In the genomic region with DNA sequence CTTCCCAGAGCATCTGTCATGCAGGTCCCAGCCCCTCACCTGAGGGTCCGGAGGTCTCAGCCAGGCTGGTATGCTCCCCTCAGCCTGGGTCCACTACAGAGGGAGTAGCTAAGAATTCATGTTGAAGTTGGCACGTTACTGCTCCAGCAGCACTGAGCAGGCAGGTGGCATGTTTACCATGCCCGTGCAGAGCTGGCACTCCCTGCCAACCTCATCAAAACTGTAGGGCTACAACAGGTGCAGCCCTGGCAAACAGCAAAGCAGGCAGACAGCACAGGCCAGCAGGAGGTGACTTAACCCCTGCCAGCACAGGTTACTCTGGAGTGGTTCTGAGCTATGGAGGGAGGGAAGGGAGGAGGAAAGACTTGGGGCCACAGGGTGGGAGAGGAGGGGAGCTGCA, we compare ENCODE assay signal across 10 cellular contexts. TPM values are rescaled to one million over a fixed set of nuclear protein-coding genes. Genes with fewer than 3 reads are reported as not detected.
A peak's percentile ranks its signal among the peaks of the same experiment; 100 is the strongest.
DNase-seq lines count a peak whose midpoint lies in the region; ATAC-seq and TF ChIP-seq lines count a peak whose summit lies in the region.
"Had no signal": no experiment of that assay in that cellular context is flagged by ENCODE, and none has a peak within 500 bp of the region (broad histone marks: within the 10 kb centered on the region; RNA-seq: fewer than 3 reads in every experiment).

No MANE protein-coding gene starts in this region.

- H3K27ac ChIP-seq in thymus (ENCODE audit: low read depth), result peak overlapping the region; percentile 33

- intact Hi-C loops in activated naive CD4-positive, alpha-beta T cell treated with anti-CD3 and anti-CD28 coated beads for 36 hours (cut with micrococcal nuclease), result no loop called here
- intact Hi-C loops in posterior vena cava (cut with DNase I), result loop anchor here in 1 of 2 donors (2.0 kb wide), 1 partner anchor 50 kb away; no protein-coding TSS in a partner anchor

- H3K27me3 Mint-ChIP-seq in activated naive CD4-positive, alpha-beta T cell treated with anti-CD3 and anti-CD28 coated beads for 36 hours (ENCODE audit: low read depth), result no peaks in the 10 kb centered on the region
- no peaks in the 10 kb centered on the region for H3K27me3 Mint-ChIP-seq in mesothelial cell of epicardium (ENCODE audit: low read depth)

- peak; percentile 13 for TF ChIP-seq CTCF in epithelial cell of proximal tubule (conservative IDR thresholded peaks at IDR 0.05; ENCODE audit: low read depth, low read length)
- TF ChIP-seq CTCF in mesothelial cell of epicardium (IDR thresholded peaks at IDR 0.05; ENCODE audit: unreplicated experiment), result no peak

- H3K4me3 Mint-ChIP-seq in activated naive CD4-positive, alpha-beta T cell treated with anti-CD3 and anti-CD28 coated beads for 36 hours, result no peak overlapping the region
- H3K4me3 Mint-ChIP-seq in mesothelial cell of epicardium, result no peak overlapping the region

- no peak overlapping the region for H3K4me3 ChIP-seq in epithelial cell of proximal tubule (ENCODE audit: low read depth, low read length)
- no peak overlapping the region for H3K4me3 ChIP-seq in thymus (ENCODE audit: low read length)

- H3K9me3 Mint-ChIP-seq in activated naive CD4-positive, alpha-beta T cell treated with anti-CD3 and anti-CD28 coated beads for 36 hours, result no peaks in the 10 kb centered on the region
- H3K9me3 Mint-ChIP-seq in mesothelial cell of epicardium, result no peaks in the 10 kb centered on the region

- H3K36me3 ChIP-seq in thymus (ENCODE audit: control insufficient read depth, insufficient read depth), result no peaks in the 10 kb centered on the region

- H3K4me1 ChIP-seq in thymus (ENCODE audit: control insufficient read depth, insufficient read depth, low read length), result peaks cover 45% of the 10 kb centered on the region

- H3K36me3 Mint-ChIP-seq in activated naive CD4-positive, alpha-beta T cell treated with anti-CD3 and anti-CD28 coated beads for 36 hours (ENCODE audit: low read depth), result peaks cover 18% of the 10 kb centered on the region
- H3K36me3 Mint-ChIP-seq in mesothelial cell of epicardium, result peaks cover 2% of the 10 kb centered on the region

- DNase-seq in activated naive CD4-positive, alpha-beta T cell treated with anti-CD3 and anti-CD28 coated beads for 36 hours, result peak; percentile 36
- DNase-seq in activated naive CD4-positive, alpha-beta T cell treated with Interleukin-2 at 50 U/mL for 16 hours, result no peak
- DNase-seq in NCI-H510A treated with DMSO at 0.1 percent for 48 hours (lab: John Stamatoyannopoulos, UW) (peak; percentile 68), epithelial cell of proximal tubule (ENCODE audit: low read depth) (no peak), mesothelial cell of epicardium (ENCODE audit: low spot score in 2 of 2, unreplicated experiment in 2 of 2) (no peak), posterior vena cava (ENCODE audit: low spot score) (no peak)
- DNase-seq: Kasumi-1 had no signal

- no peak for ATAC-seq in GM18867 (IDR thresholded peaks at IDR 0.05; ENCODE audit: unreplicated experiment)
- ATAC-seq: activated CD4-positive, CD25-positive, alpha-beta regulatory T cell treated with anti-CD3 and anti-CD28 coated beads, Interleukin-2, amount 50 U/mL, for 24 hours had no signal

- peaks cover 65% of the 10 kb centered on the region for H3K4me1 Mint-ChIP-seq in activated naive CD4-positive, alpha-beta T cell treated with anti-CD3 and anti-CD28 coated beads for 36 hours (ENCODE audit: low read depth)
- H3K4me1 Mint-ChIP-seq in mesothelial cell of epicardium, result peaks cover 5% of the 10 kb centered on the region

- H3K27ac Mint-ChIP-seq in activated naive CD4-positive, alpha-beta T cell treated with anti-CD3 and anti-CD28 coated beads for 36 hours, result no peak overlapping the region
- H3K27ac Mint-ChIP-seq in mesothelial cell of epicardium, result no peak overlapping the region

- 34% methylated on average over 3 of the region's 3 CpGs for WGBS in thymus

- no peaks in the 10 kb centered on the region for H3K9me3 ChIP-seq in thymus (ENCODE audit: control insufficient read depth)

- CTCF ChIA-PET in activated naive CD4-positive, alpha-beta T cell treated with anti-CD3 and anti-CD28 coated beads for 36 hours (lab: Charles Lee), result interaction anchor here (0.5 to 25.4 kb wide), 13 partner anchors 10 to 357 kb away, joined by 3 to 948 read pairs (median 4); a partner anchor contains a TSS

- H3K27me3 ChIP-seq in thymus (ENCODE audit: control insufficient read depth, insufficient read depth), result no peaks in the 10 kb centered on the region

RNA-seq across cellular contexts. Expression of a gene that starts 46.4 kb away (rescaled TPM):
- total RNA-seq in activated naive CD4-positive, alpha-beta T cell treated with anti-CD3 and anti-CD28 coated beads for 36 hours, result 10 to 100 TPM; 11.2 to 12.2 TPM
- total RNA-seq in epithelial cell of proximal tubule (28.8 and 45.7 TPM in 2 replicates), mesothelial cell of epicardium (5.7 to 6.2 TPM (median 5.8 TPM) in 3 replicates), posterior vena cava (1 to 10 TPM; 1.1 to 1.5 TPM)
- polyA plus RNA-seq in thymus, result 4.0 TPM

RNA-seq across cellular contexts. Expression of a gene that starts 47.4 kb away (rescaled TPM):
- total RNA-seq in activated naive CD4-positive, alpha-beta T cell treated with anti-CD3 and anti-CD28 coated beads for 36 hours, result 10 to 100 TPM; 42.5 to 44.8 TPM
- total RNA-seq in epithelial cell of proximal tubule (4.4 and 5.0 TPM in 2 replicates), mesothelial cell of epicardium (6.1 to 6.8 TPM (median 6.5 TPM) in 3 replicates), posterior vena cava (1 to 10 TPM; 4.1 to 4.6 TPM)
- 3.7 TPM for polyA plus RNA-seq in thymus

Comparison
In these comparisons a context has a peak if more than half of its experiments do, and no peak if none do; other contexts are left out.
1. DNase-seq: peak in activated naive CD4-positive, alpha-beta T cell treated with anti-CD3 and anti-CD28 coated beads for 36 hours (single experiment) and NCI-H510A treated with DMSO at 0.1 percent for 48 hours (single experiment); none in activated naive CD4-positive, alpha-beta T cell treated with Interleukin-2 at 50 U/mL for 16 hours (single experiment), epithelial cell of proximal tubule (single experiment), mesothelial cell of epicardium (0 of 2) and posterior vena cava (single experiment).